34 cellular contexts compared by ENCODE assay signal in the genomic region with DNA sequence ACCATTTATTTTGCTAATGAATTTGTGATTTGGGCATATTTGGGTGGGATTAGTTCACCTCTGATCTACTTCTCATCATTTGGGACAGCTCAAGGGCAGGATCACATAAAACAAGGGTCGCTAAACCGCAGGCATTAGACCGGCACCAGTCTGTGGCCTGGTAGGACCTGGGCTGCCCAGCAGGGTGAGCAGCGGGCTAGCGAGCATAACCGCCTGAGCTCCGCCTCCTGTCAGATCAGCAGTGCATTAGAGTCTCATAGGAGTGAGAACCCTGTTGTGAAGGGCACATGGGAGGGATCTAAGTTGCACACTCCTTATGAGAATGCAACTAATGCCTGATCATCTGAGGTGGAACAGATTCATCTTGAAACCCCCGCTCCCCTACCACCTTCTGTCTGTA.
"Had no signal": no experiment of that assay in that cellular context is flagged by ENCODE, and none has a peak within 500 bp of the region (broad histone marks: within the 10 kb centered on the region; RNA-seq: fewer than 3 reads in every experiment).

No MANE protein-coding gene starts in this region.

- H3K4me1 ChIP-seq: foreskin keratinocyte, heart left ventricle, left lung, lower lobe of right lung, neural progenitor cell, parathyroid adenoma, psoas muscle, sigmoid colon, uterus had no signal

- H3K9ac ChIP-seq: neural progenitor cell, parathyroid adenoma had no signal

- H3K27ac Mint-ChIP-seq: activated CD4-positive, alpha-beta memory T cell treated with anti-CD3 and anti-CD28 coated beads, Interleukin-2, amount 10 ng/mL, durations not matched to agents 7 days and 5 days; activated CD4-positive, alpha-beta T cell treated with anti-CD3 and anti-CD28 coated beads, Interleukin-2, amount 10 ng/mL, durations not matched to agents 24 days and 14 days; activated naive CD4-positive, alpha-beta T cell treated with anti-CD3 and anti-CD28 coated beads, Interleukin-2, amount 10 ng/mL, durations not matched to agents 7 days and 5 days; activated naive CD8-positive, alpha-beta T cell treated with anti-CD3 and anti-CD28 coated beads, Interleukin-2, amount 10 ng/mL, durations not matched to agents 7 days and 5 days; activated T-cell treated with anti-CD3 and anti-CD28 coated beads, Interleukin-2, amount 50 U/mL, for 24 hours; natural killer cell; neural progenitor cell; stimulated activated memory B cell treated with anti-CD40 and anti-IgM and Interleukin-4, amounts not matched to agents 10 μg/mL and 1 μg/mL and 100 μg/mL, for 72 hours; stimulated activated naive CD8-positive, alpha-beta T cell treated with anti-CD3 and anti-CD28 coated beads, Interleukin-15, amount 100 ng/mL, for 72 hours; type B pancreatic cell had no signal

- H3K4me3 ChIP-seq: coronary artery, heart left ventricle, left lung, lower lobe of right lung, neural progenitor cell, psoas muscle, sigmoid colon, uterus had no signal

- H3K36me3 ChIP-seq: brain microvascular endothelial cell, heart left ventricle, left lung, lower lobe of right lung, neural progenitor cell, sigmoid colon, uterus had no signal

- H3K27me3 Mint-ChIP-seq: activated CD4-positive, alpha-beta memory T cell treated with anti-CD3 and anti-CD28 coated beads, Interleukin-2, amount 10 ng/mL, durations not matched to agents 7 days and 5 days; activated CD4-positive, alpha-beta T cell treated with anti-CD3 and anti-CD28 coated beads, Interleukin-2, amount 10 ng/mL, durations not matched to agents 24 days and 14 days; activated naive CD4-positive, alpha-beta T cell treated with anti-CD3 and anti-CD28 coated beads, Interleukin-2, amount 10 ng/mL, durations not matched to agents 7 days and 5 days; activated naive CD8-positive, alpha-beta T cell treated with anti-CD3 and anti-CD28 coated beads, Interleukin-2, amount 10 ng/mL, durations not matched to agents 7 days and 5 days; activated T-cell treated with anti-CD3 and anti-CD28 coated beads, Interleukin-2, amount 50 U/mL, for 24 hours; stimulated activated memory B cell treated with anti-CD40 and anti-IgM and Interleukin-4, amounts not matched to agents 10 μg/mL and 1 μg/mL and 100 μg/mL, for 72 hours; stimulated activated naive CD8-positive, alpha-beta T cell treated with anti-CD3 and anti-CD28 coated beads, Interleukin-15, amount 100 ng/mL, for 72 hours; type B pancreatic cell had no signal

- H3K27me3 ChIP-seq: brain microvascular endothelial cell, foreskin keratinocyte, heart left ventricle, left lung, neural progenitor cell, sigmoid colon, uterus had no signal

- H3K4me3 Mint-ChIP-seq: activated CD4-positive, alpha-beta memory T cell treated with anti-CD3 and anti-CD28 coated beads, Interleukin-2, amount 10 ng/mL, durations not matched to agents 7 days and 5 days; activated CD4-positive, alpha-beta T cell treated with anti-CD3 and anti-CD28 coated beads, Interleukin-2, amount 10 ng/mL, durations not matched to agents 24 days and 14 days; activated naive CD4-positive, alpha-beta T cell treated with anti-CD3 and anti-CD28 coated beads, Interleukin-2, amount 10 ng/mL, durations not matched to agents 7 days and 5 days; activated naive CD8-positive, alpha-beta T cell treated with anti-CD3 and anti-CD28 coated beads, Interleukin-2, amount 10 ng/mL, durations not matched to agents 7 days and 5 days; activated T-cell treated with anti-CD3 and anti-CD28 coated beads, Interleukin-2, amount 50 U/mL, for 24 hours; natural killer cell; neural progenitor cell; stimulated activated memory B cell treated with anti-CD40 and anti-IgM and Interleukin-4, amounts not matched to agents 10 μg/mL and 1 μg/mL and 100 μg/mL, for 72 hours; stimulated activated naive CD8-positive, alpha-beta T cell treated with anti-CD3 and anti-CD28 coated beads, Interleukin-15, amount 100 ng/mL, for 72 hours; type B pancreatic cell had no signal

- H3K4me1 Mint-ChIP-seq: activated CD4-positive, alpha-beta memory T cell treated with anti-CD3 and anti-CD28 coated beads, Interleukin-2, amount 10 ng/mL, durations not matched to agents 7 days and 5 days; activated CD4-positive, alpha-beta T cell treated with anti-CD3 and anti-CD28 coated beads, Interleukin-2, amount 10 ng/mL, durations not matched to agents 24 days and 14 days; activated naive CD4-positive, alpha-beta T cell treated with anti-CD3 and anti-CD28 coated beads, Interleukin-2, amount 10 ng/mL, durations not matched to agents 7 days and 5 days; activated naive CD8-positive, alpha-beta T cell treated with anti-CD3 and anti-CD28 coated beads, Interleukin-2, amount 10 ng/mL, durations not matched to agents 7 days and 5 days; natural killer cell; neural progenitor cell; stimulated activated memory B cell treated with anti-CD40 and anti-IgM and Interleukin-4, amounts not matched to agents 10 μg/mL and 1 μg/mL and 100 μg/mL, for 72 hours; stimulated activated naive CD8-positive, alpha-beta T cell treated with anti-CD3 and anti-CD28 coated beads, Interleukin-15, amount 100 ng/mL, for 72 hours had no signal

- H3K9me3 ChIP-seq: lower lobe of right lung, psoas muscle, uterus had no signal

- ATAC-seq: esophagus mucosa; foreskin keratinocyte; heart left ventricle; left lung; lower lobe of right lung; natural killer cell; psoas muscle; stimulated activated memory B cell treated with anti-CD40 and anti-IgM and Interleukin-4, amounts not matched to agents 10 μg/mL and 1 μg/mL and 100 μg/mL, for 72 hours; stimulated activated naive CD8-positive, alpha-beta T cell treated with anti-CD3 and anti-CD28 coated beads, Interleukin-15, amount 100 ng/mL, for 72 hours had no signal

- H3K9me3 Mint-ChIP-seq: activated CD4-positive, alpha-beta T cell treated with anti-CD3 and anti-CD28 coated beads, Interleukin-2, amount 10 ng/mL, durations not matched to agents 24 days and 14 days; stimulated activated naive CD8-positive, alpha-beta T cell treated with anti-CD3 and anti-CD28 coated beads, Interleukin-15, amount 100 ng/mL, for 72 hours; type B pancreatic cell had no signal

- H3K27ac ChIP-seq: brain microvascular endothelial cell, coronary artery, foreskin keratinocyte, heart left ventricle, left lung, lower lobe of right lung, neural progenitor cell, parathyroid adenoma, psoas muscle, sigmoid colon, uterus, VCaP had no signal

- H3K36me3 Mint-ChIP-seq: activated naive CD4-positive, alpha-beta T cell treated with anti-CD3 and anti-CD28 coated beads, Interleukin-2, amount 10 ng/mL, durations not matched to agents 7 days and 5 days; activated naive CD8-positive, alpha-beta T cell treated with anti-CD3 and anti-CD28 coated beads, Interleukin-2, amount 10 ng/mL, durations not matched to agents 7 days and 5 days; neural progenitor cell; stimulated activated memory B cell treated with anti-CD40 and anti-IgM and Interleukin-4, amounts not matched to agents 10 μg/mL and 1 μg/mL and 100 μg/mL, for 72 hours; type B pancreatic cell had no signal

- DNase-seq: activated CD4-positive, alpha-beta memory T cell treated with anti-CD3 and anti-CD28 coated beads, Interleukin-2, amount 10 ng/mL, durations not matched to agents 7 days and 5 days; activated CD4-positive, alpha-beta T cell treated with anti-CD3 and anti-CD28 coated beads, Interleukin-2, amount 10 ng/mL, durations not matched to agents 24 days and 14 days; activated CD4-positive, CD25-positive, alpha-beta regulatory T cell treated with anti-CD3 and anti-CD28 coated beads, Interleukin-2, amount 50 U/mL, for 72 hours; activated CD8-positive, alpha-beta memory T cell treated with anti-CD3 and anti-CD28 coated beads, Interleukin-2, amount 50 U/mL, for 48 hours; activated gamma-delta T cell; activated naive CD4-positive, alpha-beta T cell treated with anti-CD3 and anti-CD28 coated beads, Interleukin-2, amount 10 ng/mL, durations not matched to agents 7 days and 5 days; activated naive CD8-positive, alpha-beta T cell treated with anti-CD3 and anti-CD28 coated beads, Interleukin-2, amount 10 ng/mL, durations not matched to agents 7 days and 5 days; activated T-cell treated with anti-CD3 and anti-CD28 coated beads, Interleukin-2, amount 50 U/mL, for 24 hours; amniotic stem cell; brain microvascular endothelial cell; foreskin keratinocyte; heart left ventricle; hypothalamus; left lung; lower lobe of right lung; mesenchymal stem cell; natural killer cell; occipital lobe; sigmoid colon; small intestine; stimulated activated CD4-positive, alpha-beta T cell treated with anti-CD3 and anti-CD28 coated beads, Interleukin-1b, Interleukin-23, amount 100 ng/mL, for 48 hours; stimulated activated CD4-positive, alpha-beta T cell treated with anti-CD3 and anti-CD28 coated beads, Interleukin-4, amount 100 ng/mL, for 4 hours; stimulated activated CD8-positive, alpha-beta memory T cell treated with anti-CD3 and anti-CD28 coated beads, Interleukin-4, amount 100 ng/mL, for 48 hours; stimulated activated naive CD8-positive, alpha-beta T cell treated with anti-CD3 and anti-CD28 coated beads, Interleukin-15, amount 100 ng/mL, for 72 hours; substantia nigra; uterus had no signal
